ENCODE assay signal across 10 cellular contexts in the genomic region with DNA sequence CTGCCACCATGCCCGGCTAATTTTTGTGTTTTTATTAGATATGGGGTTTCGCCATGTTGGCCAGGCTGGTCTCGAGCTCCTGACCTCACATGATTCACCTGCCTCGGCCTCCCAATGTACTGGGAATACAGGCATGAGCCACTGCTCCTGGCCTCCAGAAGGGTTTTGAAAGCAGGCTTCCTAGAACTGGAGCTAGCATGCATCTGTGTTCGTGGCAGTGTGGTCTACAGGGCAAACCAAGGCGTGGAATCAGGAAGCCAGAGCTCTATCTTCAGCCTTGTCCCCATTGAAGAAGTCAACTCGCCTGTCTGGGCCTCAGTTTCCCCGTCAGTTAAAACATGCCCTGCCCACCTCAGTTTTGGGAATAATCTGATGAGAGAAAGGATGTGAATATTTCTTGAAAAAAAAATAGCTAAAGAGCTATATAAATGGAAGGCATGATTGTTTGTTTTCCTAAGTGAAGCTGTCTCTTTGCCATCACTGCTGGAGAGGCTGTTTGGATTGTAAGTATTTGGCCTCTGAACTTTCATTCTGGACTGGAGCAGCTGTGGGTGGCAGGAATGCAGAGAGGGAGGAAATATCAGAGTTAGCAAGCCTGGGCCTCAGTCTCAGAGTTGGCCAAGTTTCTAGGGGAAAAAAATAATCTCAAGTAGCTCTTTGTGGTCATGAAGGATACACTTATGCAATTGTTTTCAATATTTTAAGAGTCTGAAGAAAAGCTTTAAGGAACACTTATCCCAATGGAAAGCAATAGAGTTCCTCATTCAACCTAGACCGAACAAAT. TPM values are rescaled to one million over a fixed set of nuclear protein-coding genes. Genes with fewer than 3 reads are reported as not detected.
DNase-seq lines count a peak whose midpoint lies in the region; TF ChIP-seq lines count a peak whose summit lies in the region.
"Had no signal": no experiment of that assay in that cellular context is flagged by ENCODE, and none has a peak within 500 bp of the region (broad histone marks: within the 10 kb centered on the region; RNA-seq: fewer than 3 reads in every experiment).

No MANE protein-coding gene starts in this region.

- no peaks in the 10 kb centered on the region for H3K36me3 Mint-ChIP-seq in type B pancreatic cell
- H3K36me3 Mint-ChIP-seq in CD8-positive, alpha-beta memory T cell: no peaks in the 10 kb centered on the region

- CTCF ChIA-PET in CD8-positive, alpha-beta memory T cell (lab: Charles Lee): no interaction called here

- WGBS in liver: 86% methylated on average over 9 of the region's 9 CpGs

- intact Hi-C loops in posterior vena cava (cut with DNase I): no loop called here

- TF ChIP-seq EP300 in Ishikawa (IDR thresholded peaks at IDR 0.05; ENCODE audit: borderline replicate concordance): no peak

- no peak overlapping the region for H3K4me3 Mint-ChIP-seq in type B pancreatic cell
- no peak overlapping the region for H3K4me3 Mint-ChIP-seq in CD8-positive, alpha-beta memory T cell

- POLR2A ChIA-PET in CD8-positive, alpha-beta memory T cell (lab: Charles Lee): no interaction called here

- H3K4me1 ChIP-seq in liver (ENCODE audit: control insufficient read depth in 4 of 4, insufficient read depth in 4 of 4, low read length in 3 of 4): peaks cover 2 to 9% (median 7%) of the 10 kb centered on the region in 4 donors
- no peaks in the 10 kb centered on the region for H3K4me1 ChIP-seq in CD8-positive, alpha-beta memory T cell (ENCODE audit: insufficient read depth, low read length)

- DNase-seq in coronary artery (ENCODE audit: low spot score) (no peak), type B pancreatic cell (ENCODE audit: extremely low spot score, unreplicated experiment) (no peak), posterior vena cava (ENCODE audit: low spot score) (no peak), NK-92 (lab: John Stamatoyannopoulos, UW; ENCODE audit: unreplicated experiment) (no peak), OCI-M1 (lab: John Stamatoyannopoulos, UW) (no peak)
- no peak for DNase-seq in CD8-positive, alpha-beta memory T cell
- DNase-seq: activated CD4-positive, alpha-beta T cell treated with anti-CD3 and anti-CD28 coated beads for 48 hours; NCI-H774 had no signal

- TF ChIP-seq RAD21 in Ishikawa (IDR thresholded peaks at IDR 0.05; ENCODE audit: low read depth) (no peak), liver (IDR thresholded peaks at IDR 0.05) (peak; percentile 36)

- H3K4me3 ChIP-seq in coronary artery (peak overlapping the region; percentile 1), liver (ENCODE audit: low read depth in 1 of 3, low read length in 3 of 3) (no peak overlapping the region)
- no peak overlapping the region for H3K4me3 ChIP-seq in CD8-positive, alpha-beta memory T cell (ENCODE audit: low read length)

- H3K36me3 ChIP-seq in liver (ENCODE audit: control insufficient read depth in 4 of 4, insufficient read depth in 3 of 4, low read depth in 1 of 4, low read length in 3 of 4): no peaks in the 10 kb centered on the region
- H3K36me3 ChIP-seq in CD8-positive, alpha-beta memory T cell (ENCODE audit: insufficient read depth, low read length): no peaks in the 10 kb centered on the region

- TF ChIP-seq CTCF in coronary artery (IDR thresholded peaks at IDR 0.05) (no peak), liver (IDR thresholded peaks at IDR 0.05; ENCODE audit: low read depth, low read length, missing input control) (no peak), type B pancreatic cell (conservative IDR thresholded peaks at IDR 0.05) (no peak)

- H3K9me3 Mint-ChIP-seq in type B pancreatic cell: no peaks in the 10 kb centered on the region
- no peaks in the 10 kb centered on the region for H3K9me3 Mint-ChIP-seq in CD8-positive, alpha-beta memory T cell

- no peak overlapping the region for H3K9ac ChIP-seq in liver (ENCODE audit: low read depth in 1 of 2, low read length in 2 of 2)

- H3K27ac ChIP-seq in coronary artery (peak overlapping the region; percentile 75 to 80), liver (ENCODE audit: low read depth in 1 of 2, low read length in 2 of 2) (peak overlapping the region; percentile 15 to 31)
- no peak overlapping the region for H3K27ac ChIP-seq in CD8-positive, alpha-beta memory T cell (ENCODE audit: low read depth, low read length)

- H3K27ac Mint-ChIP-seq in type B pancreatic cell: peak overlapping the region; percentile 31
- no peak overlapping the region for H3K27ac Mint-ChIP-seq in CD8-positive, alpha-beta memory T cell

- H3K4me1 Mint-ChIP-seq in type B pancreatic cell (ENCODE audit: unreplicated experiment): peaks cover 10% of the 10 kb centered on the region
- H3K4me1 Mint-ChIP-seq in CD8-positive, alpha-beta memory T cell: no peaks in the 10 kb centered on the region

- H3K9me3 ChIP-seq in liver (ENCODE audit: control insufficient read depth in 4 of 4, low read length in 3 of 4): no peaks in the 10 kb centered on the region
- H3K9me3 ChIP-seq in CD8-positive, alpha-beta memory T cell (ENCODE audit: low read length): no peaks in the 10 kb centered on the region

- H3K27me3 ChIP-seq in liver (ENCODE audit: control insufficient read depth in 4 of 4, insufficient read depth in 4 of 4, low read length in 3 of 4): no peaks in the 10 kb centered on the region
- no peaks in the 10 kb centered on the region for H3K27me3 ChIP-seq in CD8-positive, alpha-beta memory T cell (ENCODE audit: insufficient read depth, low read length, poor library complexity, severe bottlenecking)

- no peaks in the 10 kb centered on the region for H3K27me3 Mint-ChIP-seq in type B pancreatic cell
- peaks cover 7 to 15% of the 10 kb centered on the region in 2 donors for H3K27me3 Mint-ChIP-seq in CD8-positive, alpha-beta memory T cell

TF ChIP-seq in Ishikawa, 13 proteins besides CTCF, POLR2A, EP300 and RAD21:
- TF ChIP-seq, protein P1, sequence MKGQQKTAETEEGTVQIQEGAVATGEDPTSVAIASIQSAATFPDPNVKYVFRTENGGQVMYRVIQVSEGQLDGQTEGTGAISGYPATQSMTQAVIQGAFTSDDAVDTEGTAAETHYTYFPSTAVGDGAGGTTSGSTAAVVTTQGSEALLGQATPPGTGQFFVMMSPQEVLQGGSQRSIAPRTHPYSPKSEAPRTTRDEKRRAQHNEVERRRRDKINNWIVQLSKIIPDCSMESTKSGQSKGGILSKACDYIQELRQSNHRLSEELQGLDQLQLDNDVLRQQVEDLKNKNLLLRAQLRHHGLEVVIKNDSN (IDR thresholded peaks at IDR 0.05): no peak
- TF ChIP-seq TEAD4 (IDR thresholded peaks at IDR 0.05) (peak; percentile 61; the same call in 1 of the 2 replicates), MAX (IDR thresholded peaks at IDR 0.05) (no peak)
TF ChIP-seq in Ishikawa: peak in this region for 1.

TF ChIP-seq in liver, 16 proteins besides CTCF, POLR2A, EP300 and RAD21 (continues in another document):
- TF ChIP-seq HNF4G (IDR thresholded peaks at IDR 0.05) (no peak), RXRA (IDR thresholded peaks at IDR 0.05) (peak; percentile 18 to 27), FOXA2 (IDR thresholded peaks at IDR 0.05) (no peak), JUND (IDR thresholded peaks at IDR 0.05) (peak in 1 of 2 donors; percentile 13), FOXA1 (IDR thresholded peaks at IDR 0.05) (no peak), YY1 (IDR thresholded peaks at IDR 0.05) (peak; percentile 40), TAF1 (conservative IDR thresholded peaks at IDR 0.05) (no peak), REST (IDR thresholded peaks at IDR 0.05) (no peak), EGR1 (IDR thresholded peaks at IDR 0.05; ENCODE audit: low read depth in 2 of 2) (no peak), SP1 (IDR thresholded peaks at IDR 0.05) (peak; percentile 34), MAX (IDR thresholded peaks at IDR 0.05) (no peak), GABPA (IDR thresholded peaks at IDR 0.05 in 1 of 2, conservative IDR thresholded peaks at IDR 0.05 in 1 of 2) (no peak)

RNA-seq across cellular contexts. Expression of gene UACA, which starts 36.5 kb away (rescaled TPM):
- total RNA-seq in liver (10 to 100 TPM in 1 of 2 donors, 1 to 10 TPM in 1; 7.6 to 16.0 TPM), type B pancreatic cell (ENCODE audit: low replicate concordance) (31.0 and 36.4 TPM in 2 replicates), posterior vena cava (100 to 1,000 TPM in 1 of 2 donors, 10 to 100 TPM in 1; 86.6 to 114 TPM)
- 10 to 100 TPM in 1 of 2 donors, 1 to 10 TPM in 1; 3.9 to 12.5 TPM for polyA plus RNA-seq in liver
- total RNA-seq in CD8-positive, alpha-beta memory T cell: under 1 TPM; 0.53 to 0.81 TPM
- not detected for polyA plus RNA-seq in CD8-positive, alpha-beta memory T cell

RNA-seq across cellular contexts. Expression of gene LARP6, which starts 54.1 kb away (rescaled TPM):
- total RNA-seq in liver (1 to 10 TPM in 1 of 2 donors, under 1 TPM in 1; 0.89 to 1.2 TPM), type B pancreatic cell (ENCODE audit: low replicate concordance) (13.9 and 15.7 TPM in 2 replicates), posterior vena cava (10 to 100 TPM; 38.0 to 44.7 TPM)
- polyA plus RNA-seq in liver: 1 to 10 TPM; 1.8 to 2.9 TPM
- total RNA-seq in CD8-positive, alpha-beta memory T cell: under 1 TPM in 1 of 2 experiments, not detected in 1; 0.51 TPM
- polyA plus RNA-seq in CD8-positive, alpha-beta memory T cell: 0.05 TPM

Comparison
In these comparisons a context has a peak if more than half of its experiments do, and no peak if none do; other contexts are left out.
1. RNA of gene UACA, which starts 36.5 kb away (total RNA-seq): 86.6 to 114 TPM in posterior vena cava, 31.0 to 36.4 TPM in type B pancreatic cell and 7.6 to 16.0 TPM in liver; 0.53 to 0.81 TPM in CD8-positive, alpha-beta memory T cell; every median in the first group is over 4 times any median in the second.